Comparison of ENCODE assay signal across 17 cellular contexts in the genomic region with DNA sequence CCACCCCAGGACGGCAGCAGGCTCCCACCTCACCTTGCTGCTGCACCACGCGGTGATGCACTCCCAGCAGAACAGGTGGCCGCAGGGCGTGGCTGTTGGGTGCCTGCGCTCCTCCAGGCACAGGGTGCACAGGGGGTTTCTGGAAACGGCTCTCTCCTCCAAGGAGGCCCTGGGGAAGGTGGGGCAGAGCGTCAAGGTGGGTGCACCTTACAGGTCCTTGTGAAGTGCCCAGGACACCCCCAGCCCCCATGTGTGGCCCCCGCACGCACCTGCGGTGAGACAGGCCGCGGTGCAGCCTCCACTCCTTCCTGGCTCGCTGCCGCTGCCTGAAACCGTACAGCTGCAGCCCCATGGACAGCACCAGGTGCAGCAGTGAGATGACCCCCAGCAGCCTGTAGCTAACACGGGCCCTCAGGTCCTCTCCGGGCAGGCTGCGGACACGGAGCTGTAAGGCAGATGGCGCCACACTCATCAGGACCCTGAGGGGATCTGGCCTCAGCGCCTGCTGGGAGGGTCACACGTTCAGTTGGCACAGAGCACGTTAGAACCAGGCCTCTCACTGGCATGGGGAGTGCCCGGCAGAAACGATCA. TPM values are rescaled to one million over a fixed set of nuclear protein-coding genes. Genes with fewer than 3 reads are reported as not detected.
DNase-seq lines count a peak whose midpoint lies in the region; ATAC-seq, FAIRE-seq and TF ChIP-seq lines count a peak whose summit lies in the region.
"Had no signal": no experiment of that assay in that cellular context is flagged by ENCODE, and none has a peak within 500 bp of the region (broad histone marks: within the 10 kb centered on the region; RNA-seq: fewer than 3 reads in every experiment).

No MANE protein-coding gene starts in this region.

- peak; percentile 44 for DNase-seq in ELF-1 (ENCODE audit: low read depth, low spot score)
- DNase-seq in fibroblast of mammary gland (ENCODE audit: low read depth), result no peak
- no peak for DNase-seq in frontal cortex (ENCODE audit: low spot score in 2 of 2)
- DNase-seq in NCI-H446 treated with DMSO at 0.1 percent for 48 hours (lab: John Stamatoyannopoulos, UW), result no peak
- no peak for DNase-seq in NCI-H345 (lab: John Stamatoyannopoulos, UW)
- DNase-seq: body of pancreas; effector memory CD8-positive, alpha-beta T cell; GOT3; NCI-H1930; OCI-M1; stimulated activated CD4-positive, alpha-beta T cell treated with anti-CD3 and anti-CD28 coated beads, Interleukin-4, amount 100 ng/mL, for 1 hour had no signal

- ATAC-seq in HG03354 (IDR thresholded peaks at IDR 0.05; ENCODE audit: poor library complexity, severe bottlenecking, unreplicated experiment), result no peak
- ATAC-seq: body of pancreas; effector memory CD8-positive, alpha-beta T cell had no signal

- no peak for FAIRE-seq in frontal cortex (lab: Jason Lieb, UNC)
- FAIRE-seq: keratinocyte had no signal

- TF ChIP-seq CTCF in 22Rv1 (IDR thresholded peaks at IDR 0.05), result peak; percentile 20; the same call in 1 of the 2 replicates
- TF ChIP-seq CTCF in fibroblast of mammary gland (conservative IDR thresholded peaks at IDR 0.05; ENCODE audit: control insufficient read depth, insufficient read depth, low read depth, low read length), result peak; percentile 4

- peak; percentile 23; the same call in 1 of the 2 replicates for TF ChIP-seq POLR2A in Raji (IDR thresholded peaks at IDR 0.05; ENCODE audit: insufficient read depth, low read depth, low read length)

- H3K4me3 ChIP-seq in fibroblast of mammary gland (ENCODE audit: control insufficient read depth, low read depth, low read length), result no peak overlapping the region
- H3K4me3 ChIP-seq: BLaER1, body of pancreas had no signal

- H3K27ac ChIP-seq in 22Rv1, result no peak overlapping the region
- H3K27ac ChIP-seq: BLaER1, body of pancreas, KMS-11 had no signal

RNA-seq across cellular contexts. Expression of a gene that starts 5.8 kb away (rescaled TPM):
- 20.0 TPM for total RNA-seq in frontal cortex

RNA-seq across cellular contexts. Expression of a gene that starts 14.9 kb away (rescaled TPM):
- total RNA-seq in frontal cortex, result 29.8 TPM

RNA-seq across cellular contexts. Expression of a gene that starts 15.2 kb away (rescaled TPM):
- 11.0 TPM for total RNA-seq in frontal cortex
